8 cellular contexts compared by ENCODE assay signal in the genomic region with DNA sequence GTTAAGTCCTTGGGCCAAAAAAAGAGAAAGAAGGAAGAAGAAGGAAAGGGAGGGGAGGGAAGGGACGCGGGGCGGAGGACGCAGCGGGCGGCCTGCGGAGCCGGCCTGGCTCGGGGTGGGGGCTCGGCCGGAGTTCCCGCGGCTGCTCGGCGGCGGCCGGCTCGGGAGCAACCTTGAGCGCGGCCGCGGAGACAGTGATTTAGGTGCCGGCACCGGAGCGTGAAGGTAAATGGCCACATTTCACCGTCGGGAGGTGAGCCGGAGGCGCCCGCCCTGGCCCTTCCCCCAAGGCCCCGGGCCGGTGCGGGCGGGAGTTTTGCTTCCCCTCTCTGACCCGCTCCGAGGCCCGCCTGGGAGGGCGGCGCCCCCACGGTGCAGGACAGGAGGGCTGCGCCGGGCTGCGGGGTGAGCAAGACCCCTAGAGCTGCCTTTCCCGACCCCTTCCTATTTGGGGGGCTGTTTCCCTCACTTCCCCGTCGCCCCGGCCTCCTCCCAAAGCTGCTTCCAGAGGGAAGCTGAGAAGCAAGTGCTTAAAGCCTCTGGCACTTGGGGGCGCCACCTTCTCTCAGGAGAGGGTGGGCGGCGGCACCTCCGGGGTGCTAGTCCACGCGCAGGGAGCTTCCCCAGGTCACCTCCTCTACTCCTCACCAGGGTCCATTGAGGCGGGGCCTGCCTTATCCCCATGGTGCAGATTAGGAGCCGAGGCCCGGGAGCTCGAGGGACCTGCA. TPM values are rescaled to one million over a fixed set of nuclear protein-coding genes. Genes with fewer than 3 reads are reported as not detected.
DNase-seq lines count a peak whose midpoint lies in the region; ATAC-seq and TF ChIP-seq lines count a peak whose summit lies in the region.

No MANE protein-coding gene starts in this region.

- no peak overlapping the region for H3K27ac Mint-ChIP-seq in endothelial cell (ENCODE audit: unreplicated experiment)
- peak overlapping the region in 2 of 3 experiments; percentile 51 to 92 for H3K27ac Mint-ChIP-seq in nephron

- peak; percentile 11 for DNase-seq in DMS153 (lab: John Stamatoyannopoulos, UW)
- no peak for DNase-seq in DMS153 treated with DMSO at 0.1 percent for 48 hours (lab: John Stamatoyannopoulos, UW; ENCODE audit: unreplicated experiment)
- no peak for DNase-seq in NT2/D1 (ENCODE audit: low read depth, low spot score)
- peak; percentile 26 for DNase-seq in endothelial cell (ENCODE audit: low spot score)
- no peak for DNase-seq in RKO (ENCODE audit: low spot score)

- H3K4me1 Mint-ChIP-seq in endothelial cell (ENCODE audit: unreplicated experiment) (peaks cover 3% of the 10 kb centered on the region), nephron (peaks cover 15% of the 10 kb centered on the region)

- ATAC-seq in GM19324 (IDR thresholded peaks at IDR 0.05; ENCODE audit: low FRiP score, unreplicated experiment) (no peak), GM19395 (IDR thresholded peaks at IDR 0.05; ENCODE audit: unreplicated experiment) (no peak)

- H3K27me3 ChIP-seq in NT2/D1 (ENCODE audit: insufficient read depth, insufficient read length): peaks cover 35% of the 10 kb centered on the region

- H3K27me3 Mint-ChIP-seq in endothelial cell (ENCODE audit: unreplicated experiment) (peaks cover 7% of the 10 kb centered on the region), nephron (ENCODE audit: low read depth) (peaks cover 83% of the 10 kb centered on the region)

- H3K36me3 Mint-ChIP-seq in endothelial cell (ENCODE audit: low read depth, unreplicated experiment) (no peaks in the 10 kb centered on the region), nephron (ENCODE audit: low read depth) (no peaks in the 10 kb centered on the region)

- H3K36me3 ChIP-seq in NT2/D1 (ENCODE audit: insufficient read depth, insufficient read length, low read length): no peaks in the 10 kb centered on the region

- TF ChIP-seq CTCF in endothelial cell (IDR thresholded peaks at IDR 0.05; ENCODE audit: unreplicated experiment): no peak
- TF ChIP-seq CTCF in nephron (IDR thresholded peaks at IDR 0.05; ENCODE audit: unreplicated experiment in 3 of 3): peak; percentile 19 to 41 (median 26)

- peaks cover 3% of the 10 kb centered on the region for H3K4me1 ChIP-seq in NT2/D1 (ENCODE audit: insufficient read depth, insufficient read length)

- H3K9me3 Mint-ChIP-seq in endothelial cell (ENCODE audit: unreplicated experiment): no peaks in the 10 kb centered on the region
- H3K9me3 Mint-ChIP-seq in nephron: no peaks in the 10 kb centered on the region

- peak overlapping the region; percentile 45 for H3K4me3 ChIP-seq in NT2/D1 (ENCODE audit: insufficient read length, low read depth)

- H3K9ac ChIP-seq in NT2/D1 (ENCODE audit: insufficient read length, low read depth): peak overlapping the region; percentile 72

- H3K4me3 Mint-ChIP-seq in endothelial cell (ENCODE audit: unreplicated experiment): peak overlapping the region; percentile 87
- H3K4me3 Mint-ChIP-seq in nephron: peak overlapping the region; percentile 81

- no peaks in the 10 kb centered on the region for H3K9me3 ChIP-seq in NT2/D1 (ENCODE audit: insufficient read depth, low read length)

RNA-seq across cellular contexts. Expression of a gene that starts 56.5 kb away (rescaled TPM):
- 1.7 TPM for total RNA-seq in endothelial cell (ENCODE audit: unreplicated experiment)

Comparison
In these comparisons a context has a peak if more than half of its experiments do, and no peak if none do; other contexts are left out.
1. DNase-seq: peak in DMS153 (single experiment) and endothelial cell (single experiment); none in DMS153 treated with DMSO at 0.1 percent for 48 hours (single experiment), NT2/D1 (single experiment) and RKO (single experiment).